ENCODE assay signal across 9 cellular contexts in the genomic region with DNA sequence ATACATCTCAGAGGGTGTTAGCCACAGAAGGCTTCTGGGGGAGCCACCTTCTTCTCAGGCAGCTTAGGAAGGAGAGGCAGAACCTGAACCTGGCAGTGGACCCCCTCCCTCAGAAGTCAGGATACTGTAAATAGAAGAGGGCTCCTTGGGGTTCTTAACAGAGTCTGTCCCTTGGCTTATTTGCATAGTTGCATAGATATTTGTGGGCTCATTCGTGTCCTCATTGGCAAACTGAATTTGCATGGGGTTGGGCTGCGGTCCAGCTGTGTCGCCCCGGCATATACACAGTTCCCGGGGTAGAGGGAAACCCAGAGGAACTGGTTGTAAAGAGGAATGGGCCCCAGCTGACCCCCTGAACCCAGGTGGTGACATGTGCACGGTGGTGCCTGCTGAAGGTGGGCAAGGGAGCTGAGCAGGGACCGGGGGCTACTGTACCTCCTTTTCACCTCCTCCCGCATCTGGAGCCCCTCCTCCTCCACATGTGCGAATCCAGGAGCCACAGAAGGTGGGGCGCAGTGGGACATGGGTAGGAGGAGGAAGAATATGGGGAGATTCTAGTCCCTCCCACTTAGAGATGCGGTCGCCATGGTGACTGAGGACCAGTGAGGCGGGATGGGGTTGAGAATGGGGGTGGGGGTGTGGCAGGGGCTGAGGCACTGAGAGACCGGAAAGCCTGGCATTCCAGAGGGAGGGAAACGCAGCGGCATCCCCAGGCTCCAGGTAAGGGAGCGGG. TPM values are rescaled to one million over a fixed set of nuclear protein-coding genes. Genes with fewer than 3 reads are reported as not detected.
DNase-seq lines count a peak whose midpoint lies in the region; ATAC-seq and TF ChIP-seq lines count a peak whose summit lies in the region.
"Had no signal": no experiment of that assay in that cellular context is flagged by ENCODE, and none has a peak within 500 bp of the region (broad histone marks: within the 10 kb centered on the region; RNA-seq: fewer than 3 reads in every experiment).

No MANE protein-coding gene starts in this region.

- peak; percentile 48 for ATAC-seq in GM18907 (IDR thresholded peaks at IDR 0.05; ENCODE audit: unreplicated experiment)

- H3K4me3 ChIP-seq in H7 (ENCODE audit: insufficient read depth, low read depth, low read length) (peak overlapping the region; percentile 4; the same call in 1 of the 2 replicates), neuronal stem cell (ENCODE audit: low read length in 2 of 2) (no peak overlapping the region)

- H3K4me3 Mint-ChIP-seq in progenitor cell of endocrine pancreas (ENCODE audit: low read depth) = no peak overlapping the region

- H4K91ac ChIP-seq in neuronal stem cell (ENCODE audit: low read depth, low read length, poor library complexity) = no peak overlapping the region

- H3K79me1 ChIP-seq in neuronal stem cell (ENCODE audit: low read depth, low read length) = no peaks in the 10 kb centered on the region

- H3K27ac ChIP-seq in neuronal stem cell (replicated peaks; ENCODE audit: low read length) = no peak overlapping the region

- H3K4ac ChIP-seq in neuronal stem cell (ENCODE audit: low read length) = no peak overlapping the region

- no peaks in the 10 kb centered on the region for H3K27me3 ChIP-seq in H7 (ENCODE audit: control insufficient read depth, insufficient read depth, low read length)
- H3K27me3 ChIP-seq in neuronal stem cell (ENCODE audit: control insufficient read depth in 3 of 3, insufficient read depth in 3 of 3, low read depth in 1 of 3, low read length in 3 of 3) = no peaks in the 10 kb centered on the region

- H3K9me3 Mint-ChIP-seq in progenitor cell of endocrine pancreas (ENCODE audit: low read depth) = no peaks in the 10 kb centered on the region

- peak overlapping the region; percentile 30 for H2BK5ac ChIP-seq in neuronal stem cell (ENCODE audit: low read length)

- no peak overlapping the region for H3K9ac ChIP-seq in neuronal stem cell (ENCODE audit: low read depth, low read length, poor library complexity)

- TF ChIP-seq CTCF in progenitor cell of endocrine pancreas (IDR thresholded peaks at IDR 0.05; ENCODE audit: unreplicated experiment) = no peak

- no CpG with 5 or more reads among the region's 17 CpGs for WGBS in neuronal stem cell (ENCODE audit: extremely low coverage in 2 of 2, insufficient read length in 2 of 2, insufficient replicate concordance in 1 of 2), 2 donors

- H2BK15ac ChIP-seq in neuronal stem cell (ENCODE audit: low read length) = no peak overlapping the region

- H3K4me1 ChIP-seq in neuronal stem cell (ENCODE audit: control insufficient read depth in 2 of 2, insufficient read depth in 1 of 2, low read depth in 1 of 2, low read length in 2 of 2) = peaks cover 30 to 36% of the 10 kb centered on the region in 2 donors

- peak overlapping the region; percentile 32 for H3K4me2 ChIP-seq in neuronal stem cell (ENCODE audit: insufficient read depth, low read length, poor library complexity, severe bottlenecking)

- peak overlapping the region; percentile 24 for H3K18ac ChIP-seq in neuronal stem cell (ENCODE audit: low read length)

- H3K27me3 Mint-ChIP-seq in progenitor cell of endocrine pancreas = peaks cover 32% of the 10 kb centered on the region

- H3K23ac ChIP-seq in neuronal stem cell (ENCODE audit: low read depth, low read length, poor library complexity) = peak overlapping the region; percentile 4

- no peak overlapping the region for H2AFZ ChIP-seq in neuronal stem cell (ENCODE audit: low read length)

- peak overlapping the region; percentile 10 for H2AK5ac ChIP-seq in neuronal stem cell (ENCODE audit: low read depth, low read length)

- H2BK12ac ChIP-seq in neuronal stem cell (ENCODE audit: low read length) = no peak overlapping the region

- H2BK120ac ChIP-seq in neuronal stem cell (ENCODE audit: low read depth, low read length) = no peak overlapping the region

- no peak overlapping the region for H4K8ac ChIP-seq in neuronal stem cell (ENCODE audit: low read depth, low read length)

- DNase-seq in H7 = peak; percentile 95
- DNase-seq in NCI-H526 (lab: John Stamatoyannopoulos, UW) = peak; percentile 86 to 94
- DNase-seq in neuronal stem cell (ENCODE audit: low spot score) = no peak
- no peak for DNase-seq in progenitor cell of endocrine pancreas (ENCODE audit: low spot score, unreplicated experiment)
- DNase-seq in SHP77 (lab: John Stamatoyannopoulos, UW) = no peak
- no peak for DNase-seq in KG1 (lab: John Stamatoyannopoulos, UW)
- DNase-seq in T1000 (lab: John Stamatoyannopoulos, UW) = no peak
- DNase-seq: stimulated activated CD4-positive, alpha-beta T cell treated with anti-CD3 and anti-CD28 coated beads, Interleukin-4, amount 100 ng/mL, for 1 hour had no signal

- no peaks in the 10 kb centered on the region for H3K36me3 ChIP-seq in H7 (replicated peaks; ENCODE audit: control insufficient read depth, insufficient read depth, low read length)
- H3K36me3 ChIP-seq in neuronal stem cell (replicated peaks in 1 of 2; ENCODE audit: control insufficient read depth in 2 of 2, insufficient read depth in 2 of 2, low read length in 2 of 2) = no peaks in the 10 kb centered on the region

- no peaks in the 10 kb centered on the region for H3K9me3 ChIP-seq in neuronal stem cell (replicated peaks in 1 of 2; ENCODE audit: control insufficient read depth in 2 of 2, insufficient read depth in 1 of 2, low read depth in 1 of 2, low read length in 2 of 2)

- peaks cover 13% of the 10 kb centered on the region for H3K4me1 Mint-ChIP-seq in progenitor cell of endocrine pancreas (ENCODE audit: low read depth)

- no peaks in the 10 kb centered on the region for H3K36me3 Mint-ChIP-seq in progenitor cell of endocrine pancreas (ENCODE audit: insufficient read depth)

- H3K14ac ChIP-seq in neuronal stem cell (ENCODE audit: low read length) = no peak overlapping the region

- no peak overlapping the region for H3K27ac Mint-ChIP-seq in progenitor cell of endocrine pancreas

RNA-seq across cellular contexts. Expression of gene SEMA4A, which starts 3.8 kb away (rescaled TPM):
- 10.3 and 15.8 TPM in 2 replicates for total RNA-seq in H7 (2014; rRNA removed; shearing (Covaris generic))
- 4.4 TPM for polyA plus RNA-seq in neuronal stem cell (2013, experiment 1 of 2)
- polyA plus RNA-seq in neuronal stem cell (2013, experiment 2 of 2) = 4.5 TPM
- 2.1 and 3.7 TPM in 2 replicates for total RNA-seq in progenitor cell of endocrine pancreas

RNA-seq across cellular contexts. Expression of gene LMNA, which starts 35.0 kb away (rescaled TPM):
- 101 and 119 TPM in 2 replicates for total RNA-seq in H7 (2014; rRNA removed; shearing (Covaris generic))
- 28.6 TPM for polyA plus RNA-seq in neuronal stem cell (2013, experiment 1 of 2)
- 29.9 TPM for polyA plus RNA-seq in neuronal stem cell (2013, experiment 2 of 2)
- 83.5 and 92.7 TPM in 2 replicates for total RNA-seq in progenitor cell of endocrine pancreas

RNA-seq across cellular contexts. Expression of gene SLC25A44, which starts 44.4 kb away (rescaled TPM):
- 31.9 and 33.2 TPM in 2 replicates for total RNA-seq in H7 (2014; rRNA removed; shearing (Covaris generic))
- polyA plus RNA-seq in neuronal stem cell (2013, experiment 1 of 2) = 10.9 TPM
- 11.6 TPM for polyA plus RNA-seq in neuronal stem cell (2013, experiment 2 of 2)
- 14.3 and 20.4 TPM in 2 replicates for total RNA-seq in progenitor cell of endocrine pancreas

Comparison
In these comparisons a context has a peak if more than half of its experiments do, and no peak if none do; other contexts are left out.
1. DNase-seq: peak in H7 (single experiment) and NCI-H526 (2 of 2); none in neuronal stem cell (single experiment), progenitor cell of endocrine pancreas (single experiment), SHP77 (0 of 2), KG1 (single experiment) and T1000 (single experiment).